In genomic region chr19:23822735-23823134, GRCh38 we compare ENCODE assay signal across 1 cellular context.
TF ChIP-seq lines count a peak whose summit lies in the region.

No MANE protein-coding gene starts in this region.

TF ChIP-seq in liver, 16 proteins besides CTCF, POLR2A, EP300 and RAD21 (continued from another document):
- TF ChIP-seq REST (IDR thresholded peaks at IDR 0.05) (no peak), JUND (IDR thresholded peaks at IDR 0.05) (no peak), ATF3 (IDR thresholded peaks at IDR 0.05) (no peak)
